Comparison of ENCODE assay signal across 8 cellular contexts in genomic region chrX:130091976-130092522, GRCh38. TPM values are rescaled to one million over a fixed set of nuclear protein-coding genes. Genes with fewer than 3 reads are reported as not detected.
DNase-seq lines count a peak whose midpoint lies in the region; ATAC-seq, FAIRE-seq and TF ChIP-seq lines count a peak whose summit lies in the region.

No MANE protein-coding gene starts in this region.

- no peak for TF ChIP-seq POLR2A in Peyer's patch (IDR thresholded peaks at IDR 0.05)
- TF ChIP-seq POLR2A in transverse colon (IDR thresholded peaks at IDR 0.05): peak; percentile 23

- ATAC-seq in GM19025 (IDR thresholded peaks at IDR 0.05; ENCODE audit: low read depth, unreplicated experiment): peak; percentile 99
- ATAC-seq in HG03045 (IDR thresholded peaks at IDR 0.05; ENCODE audit: unreplicated experiment): peak; percentile 99

- H3K4me1 ChIP-seq in Peyer's patch (peaks cover 0 to 4% (median 2%) of the 10 kb centered on the region in 4 donors), mucosa of rectum (ENCODE audit: control insufficient read depth in 2 of 2, insufficient read depth in 2 of 2, low read length in 2 of 2) (peaks cover 33 to 36% of the 10 kb centered on the region in 2 donors), transverse colon (peaks cover 0 to 44% (median 14%) of the 10 kb centered on the region in 4 donors)

- peak overlapping the region; percentile 71 to 86 (median 76) for H3K27ac ChIP-seq in Peyer's patch
- H3K27ac ChIP-seq in mucosa of rectum (ENCODE audit: low read depth in 2 of 2, low read length in 2 of 2): peak overlapping the region; percentile 83 to 86
- peak overlapping the region; percentile 68 to 81 (median 72) for H3K27ac ChIP-seq in transverse colon

- H3K9me3 ChIP-seq in Peyer's patch (no peaks in the 10 kb centered on the region), mucosa of rectum (ENCODE audit: control insufficient read depth in 2 of 2, low read length in 2 of 2) (no peaks in the 10 kb centered on the region), transverse colon (no peaks in the 10 kb centered on the region)

- no peak for FAIRE-seq in frontal cortex (lab: Jason Lieb, UNC)

- 47% methylated on average over 10 of the region's 10 CpGs; no CpG with 5 or more reads in 1 of the 2 donors for WGBS in transverse colon (ENCODE audit: low coverage in 1 of 2), 2 donors

- no peaks in the 10 kb centered on the region for H3K36me3 ChIP-seq in Peyer's patch
- H3K36me3 ChIP-seq in mucosa of rectum (ENCODE audit: control insufficient read depth in 2 of 2, insufficient read depth in 2 of 2, low read length in 2 of 2): no peaks in the 10 kb centered on the region
- H3K36me3 ChIP-seq in transverse colon: no peaks in the 10 kb centered on the region

- intact Hi-C loops in transverse colon (cut with DNase I; ENCODE audit: low total_unique reads): no loop called here

- peak overlapping the region in 3 of 4 donors; percentile 17 to 32 (median 24) for H3K4me3 ChIP-seq in Peyer's patch
- H3K4me3 ChIP-seq in mucosa of rectum (ENCODE audit: low read length in 2 of 2): peak overlapping the region; percentile 10 to 27
- peak overlapping the region in 1 of 4 donors; percentile 21 for H3K4me3 ChIP-seq in transverse colon

- in situ Hi-C loops in transverse colon (cut with MboI; ENCODE audit: low pct_ligation_motif_present in 1 of 4, low pct_unique_long_range_greater_than_20kb in 1 of 4, low sequenced_read_pairs in 3 of 4): loop anchor here in 1 of 4 donors (25.0 kb wide), 1 partner anchor 95 kb away; no protein-coding TSS in a partner anchor

- TF ChIP-seq EP300 in transverse colon (IDR thresholded peaks at IDR 0.05; ENCODE audit: low read depth): no peak

- DNase-seq in Peyer's patch: peak; percentile 69 to 95 (median 90)
- peak; percentile 85 for DNase-seq in activated effector memory CD4-positive, alpha-beta T cell treated with Interleukin-2 at 50 U/mL for 16 hours
- peak; percentile 83 for DNase-seq in transverse colon
- DNase-seq in NCI-H1092 (lab: John Stamatoyannopoulos, UW): no peak
- no peak for DNase-seq in frontal cortex (ENCODE audit: low spot score in 2 of 2)

- H3K9ac ChIP-seq in mucosa of rectum (ENCODE audit: low read depth in 1 of 2, low read length in 2 of 2): peak overlapping the region; percentile 32 to 41

- TF ChIP-seq CTCF in Peyer's patch (IDR thresholded peaks at IDR 0.05) (peak in 2 of 6 experiments; percentile 25 to 41), transverse colon (IDR thresholded peaks at IDR 0.05) (peak in 2 of 5 experiments; percentile 3 to 22)

- no peaks in the 10 kb centered on the region for H3K27me3 ChIP-seq in Peyer's patch
- H3K27me3 ChIP-seq in mucosa of rectum (ENCODE audit: control insufficient read depth in 2 of 2, insufficient read depth in 2 of 2, low read length in 2 of 2): no peaks in the 10 kb centered on the region
- no peaks in the 10 kb centered on the region for H3K27me3 ChIP-seq in transverse colon

RNA-seq across cellular contexts. Expression of gene ELF4, which starts 18.2 kb away (rescaled TPM):
- total RNA-seq in Peyer's patch (10 to 100 TPM; 17.3 to 47.3 (median 43.7) TPM), transverse colon (10 to 100 TPM; 20.1 to 56.1 (median 44.2) TPM), frontal cortex (0.41 TPM)

Comparison
In these comparisons a context has a peak if more than half of its experiments do, and no peak if none do; other contexts are left out.
1. DNase-seq: peak in Peyer's patch (3 of 3), activated effector memory CD4-positive, alpha-beta T cell treated with Interleukin-2 at 50 U/mL for 16 hours (single experiment) and transverse colon (single experiment); none in NCI-H1092 (single experiment) and frontal cortex (0 of 2).
2. RNA of gene ELF4, which starts 18.2 kb away (total RNA-seq): 20.1 to 56.1 TPM in transverse colon and 17.3 to 47.3 TPM in Peyer's patch; 0.41 TPM in frontal cortex (single experiment); every median in the first group is over 10 times any median in the second.
3. Peak in every context shown above with its lines, with median percentiles within 50 percentile points of each other: H3K27ac ChIP-seq.